Comparison of ENCODE assay signal across 23 cellular contexts in the genomic region with DNA sequence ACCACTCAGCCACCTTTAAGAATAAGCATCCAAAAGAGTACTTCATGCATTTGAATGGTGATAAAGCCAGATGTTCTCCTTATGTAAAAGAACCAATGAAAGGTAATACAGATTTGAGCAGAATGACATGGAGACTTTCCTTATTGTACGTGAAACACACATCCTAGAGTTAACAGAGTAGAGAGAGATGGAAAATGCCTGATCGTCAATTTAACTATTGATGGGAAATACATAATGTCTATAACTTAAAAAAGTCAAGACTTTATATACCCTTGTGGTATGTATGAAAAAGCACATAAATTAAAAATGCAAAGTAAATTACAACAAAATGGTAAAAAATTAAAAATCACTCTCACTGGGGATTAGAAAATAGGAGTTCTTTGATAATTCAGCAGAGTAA. TPM values are rescaled to one million over a fixed set of nuclear protein-coding genes. Genes with fewer than 3 reads are reported as not detected.
DNase-seq lines count a peak whose midpoint lies in the region; ATAC-seq and TF ChIP-seq lines count a peak whose summit lies in the region.
"Had no signal": no experiment of that assay in that cellular context is flagged by ENCODE, and none has a peak within 500 bp of the region (broad histone marks: within the 10 kb centered on the region; RNA-seq: fewer than 3 reads in every experiment).

No MANE protein-coding gene starts in this region.

- no peak overlapping the region for H3K4me3 Mint-ChIP-seq in GM23338
- H3K4me3 Mint-ChIP-seq: CD14-positive monocyte; CD4-positive, alpha-beta T cell; CD8-positive, alpha-beta memory T cell; HFFc6 had no signal

- H3K9me3 ChIP-seq in A673 (ENCODE audit: low read depth, low read length, poor library complexity, severe bottlenecking) (no peaks in the 10 kb centered on the region), OCI-LY3 (ENCODE audit: insufficient read depth, low read length) (no peaks in the 10 kb centered on the region), osteoblast (ENCODE audit: low read depth, low read length) (no peaks in the 10 kb centered on the region), spleen (no peaks in the 10 kb centered on the region)
- H3K9me3 ChIP-seq: BE2C; BLaER1 treated with 17β-estradiol and CSF1 and Interleukin-3, amounts not matched to agents 10 nM and 100 nM; HAP-1 had no signal

- H3K27ac ChIP-seq in A673 (ENCODE audit: low read depth, low read length, poor library complexity, severe bottlenecking) (no peak overlapping the region), GM23338 (ENCODE audit: low read depth) (no peak overlapping the region), OCI-LY3 (ENCODE audit: low read length) (no peak overlapping the region), osteoblast (ENCODE audit: low read depth, low read length) (no peak overlapping the region), spleen (no peak overlapping the region)
- H3K27ac ChIP-seq: BLaER1 treated with 17β-estradiol and CSF1 and Interleukin-3, amounts not matched to agents 10 nM and 100 nM had no signal

- no peaks in the 10 kb centered on the region for H4K20me1 ChIP-seq in GM23338 (replicated peaks; ENCODE audit: insufficient read depth)
- no peaks in the 10 kb centered on the region for H4K20me1 ChIP-seq in OCI-LY3 (ENCODE audit: insufficient read depth, low read length)
- H4K20me1 ChIP-seq in osteoblast (ENCODE audit: insufficient read depth, low read length), result no peaks in the 10 kb centered on the region
- H4K20me1 ChIP-seq: BLaER1 treated with 17β-estradiol and CSF1 and Interleukin-3, amounts not matched to agents 10 nM and 100 nM had no signal

- TF ChIP-seq POLR2A in spleen (IDR thresholded peaks at IDR 0.05), result no peak

- TF ChIP-seq CTCF in A673 (conservative IDR thresholded peaks at IDR 0.05; ENCODE audit: low read depth, low read length), result no peak
- TF ChIP-seq CTCF in GM23338 (conservative IDR thresholded peaks at IDR 0.05; ENCODE audit: low read depth in 2 of 2), result no peak
- TF ChIP-seq CTCF in OCI-LY3 (IDR thresholded peaks at IDR 0.05; ENCODE audit: low read depth, low read length), result no peak
- TF ChIP-seq CTCF in osteoblast (IDR thresholded peaks at IDR 0.05; ENCODE audit: extremely low read depth, low read depth, low read length), result no peak
- TF ChIP-seq CTCF in spleen (IDR thresholded peaks at IDR 0.05 in 8 of 11, conservative IDR thresholded peaks at IDR 0.05 in 3 of 11), result no peak

- H3K4me1 Mint-ChIP-seq in GM23338, result peaks cover 4% of the 10 kb centered on the region; the same call in 2 of the 3 replicates
- H3K4me1 Mint-ChIP-seq: CD14-positive monocyte; CD8-positive, alpha-beta memory T cell had no signal

- H3K79me2 ChIP-seq in GM23338 (replicated peaks; ENCODE audit: insufficient read depth) (no peaks in the 10 kb centered on the region), OCI-LY3 (ENCODE audit: low read length) (no peaks in the 10 kb centered on the region), osteoblast (ENCODE audit: insufficient read depth, low read length) (no peaks in the 10 kb centered on the region)

- ATAC-seq in GM23338, result no peak

- H3K9me2 ChIP-seq in GM23338 (ENCODE audit: insufficient read depth), result 0 out of 2 replicates have a peak, but pooled peaks cover 2% of the 10 kb centered on the region

- H3K36me3 Mint-ChIP-seq in GM23338 (ENCODE audit: low read depth), result no peaks in the 10 kb centered on the region
- H3K36me3 Mint-ChIP-seq: CD14-positive monocyte; CD8-positive, alpha-beta memory T cell had no signal

- H3K4me2 ChIP-seq in GM23338 (no peak overlapping the region), OCI-LY3 (ENCODE audit: low read length) (no peak overlapping the region), osteoblast (ENCODE audit: insufficient read depth, low read length) (no peak overlapping the region)
- H3K4me2 ChIP-seq: BLaER1 treated with 17β-estradiol and CSF1 and Interleukin-3, amounts not matched to agents 10 nM and 100 nM had no signal

- CTCF ChIA-PET in A673 (lab: Charles Lee), result no interaction called here

- H3F3A ChIP-seq in GM23338 (replicated peaks; ENCODE audit: low read depth), result no peaks in the 10 kb centered on the region

- no peak overlapping the region for H3K9ac ChIP-seq in OCI-LY3 (ENCODE audit: low read length)
- H3K9ac ChIP-seq: BLaER1 treated with 17β-estradiol and CSF1 and Interleukin-3, amounts not matched to agents 10 nM and 100 nM had no signal

- H3K4me3 ChIP-seq in A673 (ENCODE audit: low read depth, low read length, poor library complexity, severe bottlenecking) (no peak overlapping the region), GM23338 (no peak overlapping the region), OCI-LY3 (ENCODE audit: low read length) (no peak overlapping the region), osteoblast (ENCODE audit: insufficient read depth, low read length) (no peak overlapping the region), spleen (no peak overlapping the region)
- H3K4me3 ChIP-seq: BLaER1 treated with 17β-estradiol and CSF1 and Interleukin-3, amounts not matched to agents 10 nM and 100 nM; HAP-1 had no signal

- TSS peak; percentile 83 for BruUV-seq in A673 (replicated peaks; lab: Mats Ljungman, UMichigan)

- H3K36me3 ChIP-seq in A673 (ENCODE audit: insufficient read depth, low read length, poor library complexity, severe bottlenecking), result peaks cover 10% of the 10 kb centered on the region
- H3K36me3 ChIP-seq in GM23338 (ENCODE audit: insufficient read depth), result no peaks in the 10 kb centered on the region
- no peaks in the 10 kb centered on the region for H3K36me3 ChIP-seq in OCI-LY3 (replicated peaks; ENCODE audit: low read depth, low read length)
- no peaks in the 10 kb centered on the region for H3K36me3 ChIP-seq in osteoblast (ENCODE audit: insufficient read depth, low read length)
- H3K36me3 ChIP-seq in spleen, result no peaks in the 10 kb centered on the region
- H3K36me3 ChIP-seq: BE2C; BLaER1 treated with 17β-estradiol and CSF1 and Interleukin-3, amounts not matched to agents 10 nM and 100 nM; HAP-1 had no signal

- peaks cover 3% of the 10 kb centered on the region for H3K27me3 Mint-ChIP-seq in GM23338 (ENCODE audit: insufficient read depth, low read depth, poor library complexity)

- DNase-seq in A673 (ENCODE audit: low spot score), result no peak
- no peak for DNase-seq in GM23338 (ENCODE audit: low spot score)
- no peak for DNase-seq in osteoblast (ENCODE audit: insufficient read length, low spot score, missing footprints)
- no peak for DNase-seq in spleen
- no peak for DNase-seq in foreskin melanocyte
- DNase-seq in NCI-H2196 (lab: John Stamatoyannopoulos, UW; ENCODE audit: unreplicated experiment), result no peak
- DNase-seq: ACHN; AML-193; BE2C; CD4-positive, alpha-beta T cell; CD8-positive, alpha-beta memory T cell; DMS 273 treated with DMSO at 0.1 percent for 48 hours; DMS79; GF-D8; HFFc6 had no signal

- H3K4me1 ChIP-seq in A673 (ENCODE audit: insufficient read depth, low read length, poor library complexity, severe bottlenecking), result no peaks in the 10 kb centered on the region
- no peaks in the 10 kb centered on the region for H3K4me1 ChIP-seq in GM23338 (ENCODE audit: insufficient read depth)
- H3K4me1 ChIP-seq in OCI-LY3 (ENCODE audit: low read length), result no peaks in the 10 kb centered on the region
- H3K4me1 ChIP-seq in osteoblast (ENCODE audit: insufficient read depth, low read length), result no peaks in the 10 kb centered on the region
- H3K4me1 ChIP-seq in spleen, result peaks cover 0 to 4% (median 0%) of the 10 kb centered on the region in 6 donors
- H3K4me1 ChIP-seq: BE2C; BLaER1 treated with 17β-estradiol and CSF1 and Interleukin-3, amounts not matched to agents 10 nM and 100 nM; HAP-1 had no signal

- H3K27ac Mint-ChIP-seq in GM23338, result no peak overlapping the region
- H3K27ac Mint-ChIP-seq: CD14-positive monocyte; CD4-positive, alpha-beta T cell; CD8-positive, alpha-beta memory T cell; HFFc6 had no signal

- H2AFZ ChIP-seq in GM23338 (peak overlapping the region; percentile 50; the same call in 1 of the 2 replicates), OCI-LY3 (ENCODE audit: low read depth, low read length) (0 out of 2 replicates have a peak overlapping the region, but pooled peaks have one; percentile 0), osteoblast (ENCODE audit: low read length) (peak overlapping the region; percentile 10)

- WGBS in spleen, 5 donors, result 87 to 95% (median 91%) methylated on average over 2 of the region's 2 CpGs

- H3K9me3 Mint-ChIP-seq in GM23338, result no peaks in the 10 kb centered on the region
- H3K9me3 Mint-ChIP-seq: CD14-positive monocyte; CD4-positive, alpha-beta T cell; CD8-positive, alpha-beta memory T cell; HFFc6 had no signal

- H3K27me3 ChIP-seq in A673 (replicated peaks; ENCODE audit: insufficient read depth, low read depth, low read length, poor library complexity), result no peaks in the 10 kb centered on the region
- H3K27me3 ChIP-seq in GM23338 (ENCODE audit: insufficient read depth), result no peaks in the 10 kb centered on the region
- no peaks in the 10 kb centered on the region for H3K27me3 ChIP-seq in OCI-LY3 (ENCODE audit: low read depth, low read length)
- H3K27me3 ChIP-seq in osteoblast (ENCODE audit: insufficient read depth, low read length), result no peaks in the 10 kb centered on the region
- H3K27me3 ChIP-seq in spleen (replicated peaks in 1 of 7), result no peaks in the 10 kb centered on the region
- H3K27me3 ChIP-seq: BE2C; BLaER1 treated with 17β-estradiol and CSF1 and Interleukin-3, amounts not matched to agents 10 nM and 100 nM had no signal

- POLR2A ChIA-PET in A673 (lab: Charles Lee; ENCODE audit: low non-redundant PET), result no interaction called here

- intact Hi-C loops in A673 (cut with micrococcal nuclease; ENCODE audit: unreplicated experiment), result no loop called here
- intact Hi-C loops in spleen (cut with DNase I; ENCODE audit: low total_unique reads), result no loop called here

TF ChIP-seq in GM23338, 12 proteins besides CTCF, POLR2A, EP300 and RAD21 (continues in another document):
- TF ChIP-seq ZNF331 (CRISPR knock-in tag; IDR thresholded peaks at IDR 0.05; ENCODE audit: low read depth) (no peak), POLR2AphosphoS5 (IDR thresholded peaks at IDR 0.05; ENCODE audit: low read depth) (no peak), NANOG (IDR thresholded peaks at IDR 0.05; ENCODE audit: borderline replicate concordance) (no peak), ZNF114 (CRISPR knock-in tag; IDR thresholded peaks at IDR 0.05) (no peak)

RNA-seq across cellular contexts. Expression of a gene that starts 31.7 kb away (rescaled TPM):
- not detected in 2 replicates for total RNA-seq in A673 (2021)
- total RNA-seq in GM23338 (2014; rRNA removed; shearing (Covaris generic)), result not detected in 2 replicates
- not detected in 2 replicates for polyA plus RNA-seq in GM23338 (2016; fragmentation: Nextera tagmentation; extraction: Ambion mirVana)
- not detected in 2 replicates for total RNA-seq in osteoblast
- total RNA-seq in spleen, result not detected
- not detected for polyA plus RNA-seq in spleen
- total RNA-seq: A172; CD4-positive, alpha-beta T cell; CD8-positive, alpha-beta memory T cell; Daoy; G401; H4; HFFc6 had no signal
- polyA plus RNA-seq: CD14-positive monocyte; CD8-positive, alpha-beta memory T cell had no signal

Comparison
In these comparisons a context has a peak if more than half of its experiments do, and no peak if none do; other contexts are left out.
1. H2AFZ ChIP-seq: peak in every context shown above with its lines; median percentile 50 in GM23338; 10 in osteoblast; 0 in OCI-LY3.